Comparison of ENCODE assay signal across 18 cellular contexts in the genomic region with DNA sequence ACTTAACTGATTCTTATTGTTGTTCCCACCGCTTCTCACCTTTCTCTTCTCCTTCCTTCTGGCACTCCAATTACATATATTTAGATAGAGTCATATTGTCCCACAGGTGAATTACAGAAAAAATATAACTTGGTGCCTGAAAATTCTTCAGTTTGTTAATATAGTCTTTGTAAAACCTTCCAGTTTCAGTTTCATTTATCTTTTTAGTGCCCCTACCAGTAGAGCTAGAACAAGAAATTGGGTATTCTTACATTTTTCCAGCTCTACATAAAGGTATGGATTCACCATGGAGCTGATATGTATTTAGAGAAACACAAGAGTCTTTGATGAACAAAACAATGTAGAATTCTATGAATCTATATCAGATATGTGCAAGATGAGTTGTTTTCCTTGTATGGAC. TPM values are rescaled to one million over a fixed set of nuclear protein-coding genes. Genes with fewer than 3 reads are reported as not detected.
A peak's percentile ranks its signal among the peaks of the same experiment; 100 is the strongest.
DNase-seq lines count a peak whose midpoint lies in the region; ATAC-seq and TF ChIP-seq lines count a peak whose summit lies in the region.
"Had no signal": no experiment of that assay in that cellular context is flagged by ENCODE, and none has a peak within 500 bp of the region (broad histone marks: within the 10 kb centered on the region; RNA-seq: fewer than 3 reads in every experiment).

No MANE protein-coding gene starts in this region.

- H3K27me3 ChIP-seq in ACC112 (ENCODE audit: insufficient read depth, low read length) (no peaks in the 10 kb centered on the region), osteoblast (ENCODE audit: insufficient read depth, low read length) (no peaks in the 10 kb centered on the region)
- H3K27me3 ChIP-seq in CD4-positive, CD25-positive, alpha-beta regulatory T cell (ENCODE audit: control insufficient read depth, insufficient read depth, low read length) = no peaks in the 10 kb centered on the region
- H3K27me3 ChIP-seq: BLaER1 treated with 17β-estradiol and CSF1 and Interleukin-3, amounts not matched to agents 10 nM and 100 nM; heart left ventricle; MG63 had no signal

- H3K27me3 Mint-ChIP-seq in CD4-positive, CD25-positive, alpha-beta regulatory T cell = no peaks in the 10 kb centered on the region
- H3K27me3 Mint-ChIP-seq in activated naive CD8-positive, alpha-beta T cell treated with anti-CD3 and anti-CD28 coated beads, Interleukin-2, amount 10 ng/mL, durations not matched to agents 7 days and 5 days = no peaks in the 10 kb centered on the region
- H3K27me3 Mint-ChIP-seq in mesothelial cell of epicardium (ENCODE audit: low read depth) = no peaks in the 10 kb centered on the region
- H3K27me3 Mint-ChIP-seq: T-cell had no signal

- H3K4me1 ChIP-seq in ACC112 (ENCODE audit: control insufficient read depth, insufficient read depth, low read length, unreplicated experiment) (no peaks in the 10 kb centered on the region), osteoblast (ENCODE audit: insufficient read depth, low read length) (no peaks in the 10 kb centered on the region)
- peaks cover 15% of the 10 kb centered on the region for H3K4me1 ChIP-seq in CD4-positive, CD25-positive, alpha-beta regulatory T cell (ENCODE audit: control insufficient read depth, insufficient read depth, low read length, poor library complexity, severe bottlenecking)
- H3K4me1 ChIP-seq: BLaER1 treated with 17β-estradiol and CSF1 and Interleukin-3, amounts not matched to agents 10 nM and 100 nM had no signal

- no peak overlapping the region for H3K27ac ChIP-seq in ACC112 (ENCODE audit: low read depth, low read length)
- no peak overlapping the region for H3K27ac ChIP-seq in CD4-positive, CD25-positive, alpha-beta regulatory T cell (ENCODE audit: insufficient read depth, low read length, poor library complexity, severe bottlenecking)
- H3K27ac ChIP-seq in osteoblast (ENCODE audit: low read depth, low read length) = no peak overlapping the region
- H3K27ac ChIP-seq: BLaER1 treated with 17β-estradiol and CSF1 and Interleukin-3, amounts not matched to agents 10 nM and 100 nM; heart left ventricle had no signal

- no peak for ATAC-seq in CD4-positive, CD25-positive, alpha-beta regulatory T cell (ENCODE audit: low read depth in 2 of 2)
- ATAC-seq in HG02610 (IDR thresholded peaks at IDR 0.05; ENCODE audit: unreplicated experiment) = peak; percentile 50
- peak; percentile 47 for ATAC-seq in activated naive CD8-positive, alpha-beta T cell treated with anti-CD3 and anti-CD28 coated beads, Interleukin-2, amount 10 ng/mL, durations not matched to agents 7 days and 5 days (ENCODE audit: low read depth)
- ATAC-seq: heart left ventricle, T-cell, WTC11 had no signal

- DNase-seq in CD4-positive, CD25-positive, alpha-beta regulatory T cell = no peak
- DNase-seq in activated naive CD8-positive, alpha-beta T cell treated with anti-CD3 and anti-CD28 coated beads, Interleukin-2, amount 10 ng/mL, durations not matched to agents 7 days and 5 days = no peak
- DNase-seq in effector CD4-positive, alpha-beta T cell = no peak
- DNase-seq in mesothelial cell of epicardium (ENCODE audit: low spot score in 2 of 2, unreplicated experiment in 2 of 2) (no peak), osteoblast (ENCODE audit: insufficient read length, low spot score, missing footprints) (no peak)
- DNase-seq: amniotic stem cell; DMS153; effector CD8-positive, alpha-beta T cell; heart left ventricle; immature natural killer cell; MG63; NCI-H187 treated with DMSO at 0.1 percent for 48 hours; NCI-H446; T-cell had no signal

- TF ChIP-seq CTCF in mesothelial cell of epicardium (IDR thresholded peaks at IDR 0.05; ENCODE audit: unreplicated experiment) = no peak
- TF ChIP-seq CTCF in osteoblast (IDR thresholded peaks at IDR 0.05; ENCODE audit: extremely low read depth, low read depth, low read length) = no peak

- no peaks in the 10 kb centered on the region for H4K20me1 ChIP-seq in osteoblast (ENCODE audit: insufficient read depth, low read length)
- H4K20me1 ChIP-seq: BLaER1 treated with 17β-estradiol and CSF1 and Interleukin-3, amounts not matched to agents 10 nM and 100 nM had no signal

- peak overlapping the region; percentile 34 for H3K4me3 ChIP-seq in ACC112 (ENCODE audit: low read depth, low read length)
- peak overlapping the region; percentile 64 for H3K4me3 ChIP-seq in CD4-positive, CD25-positive, alpha-beta regulatory T cell (ENCODE audit: low read depth, low read length)
- no peak overlapping the region for H3K4me3 ChIP-seq in osteoblast (ENCODE audit: insufficient read depth, low read length)
- H3K4me3 ChIP-seq: BLaER1 treated with 17β-estradiol and CSF1 and Interleukin-3, amounts not matched to agents 10 nM and 100 nM; heart left ventricle; MG63 had no signal

- H3K27ac Mint-ChIP-seq in CD4-positive, CD25-positive, alpha-beta regulatory T cell = peak overlapping the region in 1 of 3 donors; percentile 18
- peak overlapping the region; percentile 67 for H3K27ac Mint-ChIP-seq in activated naive CD8-positive, alpha-beta T cell treated with anti-CD3 and anti-CD28 coated beads, Interleukin-2, amount 10 ng/mL, durations not matched to agents 7 days and 5 days
- no peak overlapping the region for H3K27ac Mint-ChIP-seq in mesothelial cell of epicardium
- H3K27ac Mint-ChIP-seq: T-cell, WTC11 had no signal

- peak overlapping the region; percentile 5 to 84 (median 23) for H3K4me3 Mint-ChIP-seq in CD4-positive, CD25-positive, alpha-beta regulatory T cell
- H3K4me3 Mint-ChIP-seq in activated naive CD8-positive, alpha-beta T cell treated with anti-CD3 and anti-CD28 coated beads, Interleukin-2, amount 10 ng/mL, durations not matched to agents 7 days and 5 days = peak overlapping the region; percentile 78
- H3K4me3 Mint-ChIP-seq in mesothelial cell of epicardium = no peak overlapping the region
- H3K4me3 Mint-ChIP-seq: WTC11 had no signal

- H3K36me3 ChIP-seq in ACC112 (ENCODE audit: insufficient read depth, low read length) (peaks cover 6% of the 10 kb centered on the region; the same call in 1 of the 2 replicates), osteoblast (ENCODE audit: insufficient read depth, low read length) (no peaks in the 10 kb centered on the region)
- H3K36me3 ChIP-seq in CD4-positive, CD25-positive, alpha-beta regulatory T cell (ENCODE audit: control insufficient read depth, insufficient read depth, low read length) = peaks cover 10% of the 10 kb centered on the region
- H3K36me3 ChIP-seq: heart left ventricle had no signal

- peaks cover 0 to 14% (median 4%) of the 10 kb centered on the region in 7 donors for H3K9me3 Mint-ChIP-seq in CD4-positive, CD25-positive, alpha-beta regulatory T cell
- peaks cover 14% of the 10 kb centered on the region for H3K9me3 Mint-ChIP-seq in activated naive CD8-positive, alpha-beta T cell treated with anti-CD3 and anti-CD28 coated beads, Interleukin-2, amount 10 ng/mL, durations not matched to agents 7 days and 5 days
- H3K9me3 Mint-ChIP-seq in mesothelial cell of epicardium = peaks cover 30% of the 10 kb centered on the region

- H2AFZ ChIP-seq in ACC112 (ENCODE audit: low read length, unreplicated experiment) = peak overlapping the region; percentile 44
- H2AFZ ChIP-seq in osteoblast (ENCODE audit: low read length) = no peak overlapping the region

- POLR2A ChIA-PET in activated naive CD8-positive, alpha-beta T cell treated with anti-CD3 and anti-CD28 coated beads, Interleukin-2, amount 10 ng/mL, durations not matched to agents 7 days and 5 days (lab: Charles Lee) = interaction anchor here (2.5 kb wide), 1 partner anchor 10 kb away, joined by 18 read pairs; a partner anchor contains a TSS

- peaks cover 4 to 7% of the 10 kb centered on the region in 2 experiments for H3K9me3 ChIP-seq in CD4-positive, CD25-positive, alpha-beta regulatory T cell (ENCODE audit: control insufficient read depth in 2 of 2, low read length in 2 of 2)
- H3K9me3 ChIP-seq in osteoblast (ENCODE audit: low read depth, low read length) = no peaks in the 10 kb centered on the region

- H3K79me2 ChIP-seq in ACC112 (ENCODE audit: control insufficient read depth, insufficient read depth, low read length, unreplicated experiment) (no peaks in the 10 kb centered on the region), osteoblast (ENCODE audit: insufficient read depth, low read length) (peaks cover 8% of the 10 kb centered on the region)

- peaks cover 32% of the 10 kb centered on the region for H3K36me3 Mint-ChIP-seq in CD4-positive, CD25-positive, alpha-beta regulatory T cell
- H3K36me3 Mint-ChIP-seq in activated naive CD8-positive, alpha-beta T cell treated with anti-CD3 and anti-CD28 coated beads, Interleukin-2, amount 10 ng/mL, durations not matched to agents 7 days and 5 days = peaks cover 46% of the 10 kb centered on the region
- H3K36me3 Mint-ChIP-seq in mesothelial cell of epicardium = peaks cover 38% of the 10 kb centered on the region

- no peak overlapping the region for H3K4me2 ChIP-seq in osteoblast (ENCODE audit: insufficient read depth, low read length)
- H3K4me2 ChIP-seq: BLaER1 treated with 17β-estradiol and CSF1 and Interleukin-3, amounts not matched to agents 10 nM and 100 nM had no signal

- peaks cover 34 to 41% (median 40%) of the 10 kb centered on the region in 4 donors for H3K4me1 Mint-ChIP-seq in CD4-positive, CD25-positive, alpha-beta regulatory T cell
- peaks cover 16% of the 10 kb centered on the region for H3K4me1 Mint-ChIP-seq in activated naive CD8-positive, alpha-beta T cell treated with anti-CD3 and anti-CD28 coated beads, Interleukin-2, amount 10 ng/mL, durations not matched to agents 7 days and 5 days
- H3K4me1 Mint-ChIP-seq in mesothelial cell of epicardium = no peaks in the 10 kb centered on the region

RNA-seq across cellular contexts. Expression of a gene that starts 10.7 kb away (rescaled TPM):
- total RNA-seq in CD4-positive, CD25-positive, alpha-beta regulatory T cell = 7.4 TPM
- 1 to 10 TPM; 5.8 to 8.4 (median 7.0) TPM for polyA plus RNA-seq in CD4-positive, CD25-positive, alpha-beta regulatory T cell
- 10 to 100 TPM; 17.9 to 18.5 TPM for total RNA-seq in activated naive CD8-positive, alpha-beta T cell treated with anti-CD3 and anti-CD28 coated beads, Interleukin-2, amount 10 ng/mL, durations not matched to agents 7 days and 5 days
- total RNA-seq in mesothelial cell of epicardium = 17.4 to 17.8 TPM (median 17.8 TPM) in 3 replicates
- total RNA-seq in osteoblast = 14.1 and 15.9 TPM in 2 replicates

Comparison
In these comparisons a context has a peak if more than half of its experiments do, and no peak if none do; other contexts are left out.
1. ATAC-seq: peak in HG02610 (single experiment) and activated naive CD8-positive, alpha-beta T cell treated with anti-CD3 and anti-CD28 coated beads, Interleukin-2, amount 10 ng/mL, durations not matched to agents 7 days and 5 days (single experiment); none in CD4-positive, CD25-positive, alpha-beta regulatory T cell (0 of 2).